ENCODE assay signal across 18 cellular contexts in the genomic region with DNA sequence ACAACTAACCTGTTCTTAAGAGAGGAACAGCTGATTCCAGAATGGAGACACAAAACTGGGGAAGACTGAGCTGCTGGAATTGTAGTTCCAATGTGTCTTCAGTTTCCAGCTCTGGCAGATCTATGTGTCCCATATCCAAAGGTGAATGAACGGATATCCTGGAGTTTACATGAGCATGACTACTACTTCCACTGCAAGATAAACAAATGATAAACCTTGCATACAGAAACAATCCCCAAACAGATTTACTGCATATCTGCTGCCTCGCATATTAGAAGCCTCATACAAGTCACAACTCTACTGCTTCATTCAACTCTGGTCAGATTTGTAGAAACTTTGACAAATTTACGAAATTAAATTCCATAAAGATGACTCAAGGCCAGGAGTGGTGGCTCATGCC.
"Had no signal": no experiment of that assay in that cellular context is flagged by ENCODE, and none has a peak within 500 bp of the region (broad histone marks: within the 10 kb centered on the region; RNA-seq: fewer than 3 reads in every experiment).

No MANE protein-coding gene starts in this region.

- DNase-seq: activated CD4-positive, alpha-beta T cell treated with anti-CD3 and anti-CD28 coated beads, Interleukin-2, amount 50 U/mL, for 1 hour; activated CD4-positive, CD25-positive, alpha-beta regulatory T cell treated with anti-CD3 and anti-CD28 coated beads, Interleukin-2, amount 50 U/mL, for 72 hours; activated CD8-positive, alpha-beta memory T cell treated with anti-CD3 and anti-CD28 coated beads, Interleukin-2, amount 50 U/mL, for 48 hours; amniotic stem cell; dorsolateral prefrontal cortex; gastrocnemius medialis; head of caudate nucleus; immature natural killer cell; naive thymus-derived CD8-positive, alpha-beta T cell; pancreas; stimulated activated CD4-positive, alpha-beta T cell treated with anti-CD3 and anti-CD28 coated beads, Interleukin-4, amount 100 ng/mL, for 1 hour; stomach; T-helper 2 cell; trophoblast cell had no signal

- FAIRE-seq: endometrium, pancreas had no signal

- ATAC-seq: gastrocnemius medialis; naive thymus-derived CD8-positive, alpha-beta T cell; pancreas; sciatic nerve had no signal

- H3K4me3 ChIP-seq: dorsolateral prefrontal cortex, gastrocnemius medialis, pancreas, smooth muscle cell, stomach had no signal

- H3K4me2 ChIP-seq: smooth muscle cell had no signal

- H3K27me3 ChIP-seq: dorsolateral prefrontal cortex, gastrocnemius medialis, pancreas, stomach had no signal

- H3K4me1 ChIP-seq: gastrocnemius medialis, pancreas, stomach had no signal

- H3K27ac ChIP-seq: dorsolateral prefrontal cortex, gastrocnemius medialis, pancreas, stomach, VCaP had no signal

- H3K9me3 ChIP-seq: gastrocnemius medialis, pancreas, stomach had no signal
